18 cellular contexts compared by ENCODE assay signal in the genomic region with DNA sequence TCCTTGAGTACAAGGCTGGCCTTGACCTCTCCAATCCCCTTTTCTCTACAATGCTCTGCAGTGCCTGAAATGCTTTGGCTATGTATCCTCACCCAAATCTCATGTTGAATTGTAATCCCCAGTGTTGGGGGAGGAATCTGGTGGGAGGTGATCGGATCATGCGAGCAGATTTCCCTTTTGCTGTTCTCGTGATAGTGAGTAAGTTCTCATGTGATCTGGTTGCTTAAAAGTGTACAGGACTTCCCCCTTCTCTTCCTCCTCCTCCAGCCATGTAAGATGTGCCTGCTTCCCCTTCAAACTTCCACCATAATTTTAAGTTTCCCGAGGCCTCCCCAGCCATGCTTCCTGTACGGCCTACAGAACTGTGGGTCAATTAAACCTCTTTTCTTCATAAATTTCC. TPM values are rescaled to one million over a fixed set of nuclear protein-coding genes. Genes with fewer than 3 reads are reported as not detected.
DNase-seq lines count a peak whose midpoint lies in the region; ATAC-seq, FAIRE-seq and TF ChIP-seq lines count a peak whose summit lies in the region.
"Had no signal": no experiment of that assay in that cellular context is flagged by ENCODE, and none has a peak within 500 bp of the region (broad histone marks: within the 10 kb centered on the region; RNA-seq: fewer than 3 reads in every experiment).

No MANE protein-coding gene starts in this region.

- H3K27ac ChIP-seq in HL-60 (replicated peaks) (peak overlapping the region; percentile 32), K562 (ENCODE audit: extremely low read depth, low read depth, low read length) (no peak overlapping the region)
- H3K27ac ChIP-seq: KMS-11 had no signal

- H3K4me1 Mint-ChIP-seq in CD14-positive monocyte = peaks cover 42% of the 10 kb centered on the region

- no peaks in the 10 kb centered on the region for H3K9me3 ChIP-seq in K562 (replicated peaks; ENCODE audit: control insufficient read depth, insufficient read depth, low read depth, low read length)
- no peaks in the 10 kb centered on the region for H3K9me3 ChIP-seq in BE2C

- H3K4me3 ChIP-seq in HL-60 (replicated peaks; ENCODE audit: insufficient read depth, low read length) = no peak overlapping the region
- H3K4me3 ChIP-seq in K562 = no peak overlapping the region
- H3K4me3 ChIP-seq in BE2C (ENCODE audit: low read depth, low read length) = no peak overlapping the region

- WGBS in K562 (ENCODE audit: insufficient coverage, low coverage, missing lambda C conversion rate) = 49% methylated on average over 5 of the region's 5 CpGs

- intact Hi-C loops in CD14-positive monocyte (cut with micrococcal nuclease) (no loop called here), K562 (cut with micrococcal nuclease) (no loop called here)

- no peak for TF ChIP-seq CTCF in CD14-positive monocyte (IDR thresholded peaks at IDR 0.05)
- TF ChIP-seq CTCF in HL-60 (IDR thresholded peaks at IDR 0.05; ENCODE audit: insufficient read depth, low read length) = no peak
- TF ChIP-seq CTCF in K562 (IDR thresholded peaks at IDR 0.05 in 2 of 3, conservative IDR thresholded peaks at IDR 0.05 in 1 of 3; ENCODE audit: insufficient read depth in 2 of 3, low read depth in 1 of 3, low read length in 3 of 3) = no peak
- TF ChIP-seq CTCF in BE2C (IDR thresholded peaks at IDR 0.05; ENCODE audit: low read depth, low read length) = no peak

- H3K4me1 ChIP-seq in K562 (replicated peaks in 1 of 2; ENCODE audit: control insufficient read depth in 2 of 2, insufficient read depth in 2 of 2, low read length in 2 of 2) (no peaks in the 10 kb centered on the region), BE2C (no peaks in the 10 kb centered on the region)

- H3K9me1 ChIP-seq in K562 (ENCODE audit: control insufficient read depth, insufficient read depth, low read length) = no peaks in the 10 kb centered on the region

- peaks cover 0 to 14% of the 10 kb centered on the region in 2 donors for H3K36me3 Mint-ChIP-seq in CD14-positive monocyte

- H3K27ac Mint-ChIP-seq in CD14-positive monocyte = peak overlapping the region; percentile 41 to 88 (median 71)

- H3K9ac ChIP-seq in K562 (ENCODE audit: insufficient read depth in 1 of 2, low read depth in 2 of 2, low read length in 2 of 2) = no peak overlapping the region
- H3K9ac ChIP-seq: KMS-11 had no signal

- in situ Hi-C loops in K562 (cut with MboI) = loop anchor here (5.0 kb wide), 1 partner anchor 596 kb away; no protein-coding TSS in a partner anchor

- H3K9me3 Mint-ChIP-seq in CD14-positive monocyte = peaks cover 8 to 21% (median 16%) of the 10 kb centered on the region in 7 donors

- no peak for TF ChIP-seq POLR2A in K562 (conservative IDR thresholded peaks at IDR 0.05)

- 0 out of 3 replicates have a peak, but pooled peaks cover 3% of the 10 kb centered on the region for H3K36me3 ChIP-seq in K562 (ENCODE audit: control insufficient read depth, insufficient read depth, low read length)
- H3K36me3 ChIP-seq in BE2C = no peaks in the 10 kb centered on the region

- H3K79me2 ChIP-seq in K562 (ENCODE audit: control insufficient read depth, insufficient read depth, low read length) = no peaks in the 10 kb centered on the region

- H2AFZ ChIP-seq in K562 (ENCODE audit: low read depth, low read length) = no peak overlapping the region

- peaks cover 2% of the 10 kb centered on the region; the same call in 1 of the 2 replicates for H4K20me1 ChIP-seq in K562 (replicated peaks; ENCODE audit: control insufficient read depth, insufficient read depth, low read length)

- peaks cover 0 to 2% (median 2%) of the 10 kb centered on the region in 3 donors for H3K27me3 Mint-ChIP-seq in CD14-positive monocyte (ENCODE audit: low read depth in 3 of 3)

- H3K4me2 ChIP-seq in K562 (ENCODE audit: insufficient read depth, low read length) = no peak overlapping the region
- H3K4me2 ChIP-seq: KMS-11 had no signal

- no peak for TF ChIP-seq EP300 in K562 (IDR thresholded peaks at IDR 0.05; ENCODE audit: low read length)

- TF ChIP-seq RAD21 in K562 (CRISPR knock-in tag; conservative IDR thresholded peaks at IDR 0.05 in 1 of 2, IDR thresholded peaks at IDR 0.05 in 1 of 2) = no peak

- no peak overlapping the region for H3K4me3 Mint-ChIP-seq in CD14-positive monocyte

- DNase-seq in CD14-positive monocyte (ENCODE audit: low spot score) (no peak), HL-60 (ENCODE audit: low read depth in 1 of 2, low spot score in 1 of 2) (peak; percentile 36 to 67), K562 (ENCODE audit: extremely low read depth in 1 of 4, low spot score in 3 of 4) (no peak), foreskin melanocyte (peak; percentile 74), BE2C (no peak), NCI-H2081 treated with DMSO at 0.1 percent for 48 hours (lab: John Stamatoyannopoulos, UW) (no peak)
- no peak for DNase-seq in stimulated activated CD4-positive, alpha-beta T cell treated with anti-CD3 and anti-CD28 coated beads, Interleukin-1b, Interleukin-23, amount 100 ng/mL, for 48 hours
- DNase-seq: NCI-H1092, NCI-H1436 treated with DMSO at 0.1 percent for 48 hours, NCI-H2029, NCI-H2171, NCI-H446, NCI-H69, Right ventricle myocardium superior had no signal

- CTCF ChIA-PET in K562 (lab: Yijun Ruan, JAX; ENCODE audit: low intra/inter-chr PET ratio) = no interaction called here

- FAIRE-seq in K562 (lab: Jason Lieb, UNC) = no peak
- FAIRE-seq: D721Med had no signal

- H3K27me3 ChIP-seq in HL-60 (ENCODE audit: insufficient read depth, poor library complexity, severe bottlenecking) (no peaks in the 10 kb centered on the region), K562 (ENCODE audit: control insufficient read depth in 2 of 2, insufficient read depth in 2 of 2, low read length in 2 of 2) (no peaks in the 10 kb centered on the region), BE2C (no peaks in the 10 kb centered on the region)

- POLR2A ChIA-PET in K562 (lab: Yijun Ruan, JAX) = interaction anchor here (1.2 to 1.4 kb wide), 2 partner anchors 20 to 261 kb away, joined by 4 to 5 read pairs; no protein-coding TSS in a partner anchor

- no TSS peak for BruUV-seq in K562 (replicated peaks; lab: Mats Ljungman, UMichigan)

- ATAC-seq in K562 (no peak), GM21737 (IDR thresholded peaks at IDR 0.05; ENCODE audit: unreplicated experiment) (no peak)
- ATAC-seq: SK-N-SH treated with all-trans-retinoic acid at 6 μM for 48 hours had no signal

TF ChIP-seq in K562, 482 proteins besides CTCF, POLR2A, EP300 and RAD21:
- no peak for TF ChIP-seq SAFB (IDR thresholded peaks at IDR 0.05; ENCODE audit: borderline replicate concordance, low read depth, low read length)
- no peak for TF ChIP-seq BRD9 (IDR thresholded peaks at IDR 0.05; ENCODE audit: low read depth, partially characterized antibody)
- peak; percentile 34; the same call in 1 of the 2 replicates for TF ChIP-seq CHD2 (IDR thresholded peaks at IDR 0.05; ENCODE audit: low read depth, low read length)

RNA-seq across cellular contexts. Expression of gene AKNA, which starts 28.5 kb away (rescaled TPM):
- polyA plus RNA-seq in CD14-positive monocyte = 1 to 10 TPM; 3.3 to 7.3 TPM
- 30.2 and 45.5 TPM in 2 replicates for total RNA-seq in K562 (2011; cell fraction: chromatin; rRNA removed; ENCODE audit: low replicate concordance)
- total RNA-seq in K562 (2011; cell fraction: nucleolus; rRNA removed) = 25.4 and 26.7 TPM in 2 replicates
- 26.6 and 27.0 TPM in 2 replicates for total RNA-seq in K562 (2011; cell fraction: nucleoplasm; rRNA removed)
- total RNA-seq in K562 (2014; rRNA removed) = 5.3 and 8.1 TPM in 2 replicates
- total RNA-seq in K562 (2014; rRNA removed; fragmentation: Illumina TruSeq; extraction: Trizol) = 3.7 and 3.9 TPM in 2 replicates
- 2.6 and 2.7 TPM in 2 replicates for total RNA-seq in K562 (2015; rRNA removed; fragmentation: Illumina TruSeq; extraction: Trizol)
- total RNA-seq in K562 (2021) = 16.9 and 20.5 TPM in 2 replicates
- polyA plus RNA-seq in K562 (2011; rRNA removed) = 1.4 and 3.4 TPM in 2 replicates
- polyA plus RNA-seq in K562 (2011; cell fraction: cytosol; rRNA removed) = 2.0 and 2.3 TPM in 2 replicates
- 8.0 and 8.2 TPM in 2 replicates for polyA plus RNA-seq in K562 (2011; cell fraction: nucleus; rRNA removed)
- polyA plus RNA-seq in K562 (2012) = 5.2 and 92.5 TPM in 2 replicates
- polyA plus RNA-seq in K562 (2014; fragmentation: Illumina TruSeq; extraction: Trizol) = 11.1 and 14.0 TPM in 2 replicates
- under 1 TPM; 0.29 to 0.37 TPM for polyA plus RNA-seq in K562 (2014; fragmentation: Nextera tagmentation; extraction: Ambion mirVana)
- 6.5 and 6.7 TPM in 2 replicates for polyA plus RNA-seq in K562 (2014; rRNA removed)
- 3.1 and 3.8 TPM in 2 replicates for polyA minus RNA-seq in K562 (2011; rRNA and poly(A)+ RNA removed)
- 1.9 and 4.6 TPM in 2 replicates for polyA minus RNA-seq in K562 (2011; cell fraction: cytosol; rRNA and poly(A)+ RNA removed)
- polyA minus RNA-seq in K562 (2011; cell fraction: nucleus; rRNA and poly(A)+ RNA removed) = 6.1 and 8.6 TPM in 2 replicates
- polyA plus RNA-seq in BE2C (2012; ENCODE audit: insufficient read depth, insufficient read length, low read depth) = 23.9 TPM

Comparison
In these comparisons a context has a peak if more than half of its experiments do, and no peak if none do; other contexts are left out.
1. DNase-seq: peak in HL-60 (2 of 2) and foreskin melanocyte (single experiment); none in CD14-positive monocyte (single experiment), K562 (0 of 4), BE2C (single experiment), stimulated activated CD4-positive, alpha-beta T cell treated with anti-CD3 and anti-CD28 coated beads, Interleukin-1b, Interleukin-23, amount 100 ng/mL, for 48 hours (single experiment) and NCI-H2081 treated with DMSO at 0.1 percent for 48 hours (single experiment).